In the genomic region with DNA sequence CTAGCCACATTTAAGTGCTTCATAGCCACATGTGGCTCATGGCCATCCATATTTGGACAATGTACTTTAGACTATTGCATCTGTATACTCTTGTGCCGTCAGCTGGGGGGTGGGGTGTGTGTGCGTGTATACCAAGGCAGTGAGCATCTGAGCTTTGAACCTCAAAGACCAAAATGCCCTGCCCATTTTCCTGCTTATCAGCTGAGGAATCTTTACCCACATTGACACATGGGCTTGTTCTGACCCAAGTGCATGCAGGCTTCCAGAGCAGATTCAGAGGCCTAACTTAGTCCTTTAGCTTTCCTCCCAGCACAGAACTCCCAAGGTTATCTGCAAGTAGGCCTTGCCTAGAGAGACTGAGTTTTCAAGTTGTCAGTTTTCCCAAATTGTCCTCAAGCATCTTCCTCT, we compare ENCODE assay signal across 1 cellular context.
A peak's percentile ranks its signal among the peaks of the same experiment; 100 is the strongest.
TF ChIP-seq lines count a peak whose summit lies in the region.

No MANE protein-coding gene starts in this region.

TF ChIP-seq in HepG2, 621 proteins besides CTCF, POLR2A, EP300 and RAD21 (continued from another document and continues in another):
- TF ChIP-seq ARID4A (CRISPR knock-in tag; IDR thresholded peaks at IDR 0.05; ENCODE audit: borderline replicate concordance) (peak; percentile 80; the same call in 1 of the 2 replicates), AFF4 (CRISPR knock-in tag; IDR thresholded peaks at IDR 0.05) (no peak), ZNF317 (CRISPR knock-in tag; IDR thresholded peaks at IDR 0.05) (no peak), ZNF136 (CRISPR knock-in tag; IDR thresholded peaks at IDR 0.05; ENCODE audit: low read depth) (0 out of 2 replicates have a peak, but pooled peaks have one; percentile 60), GATAD1 (CRISPR knock-in tag; IDR thresholded peaks at IDR 0.05) (peak; percentile 74), SNAPC2 (CRISPR knock-in tag; IDR thresholded peaks at IDR 0.05) (no peak), PPARG (CRISPR knock-in tag; conservative IDR thresholded peaks at IDR 0.05) (peak; percentile 28; the same call in 1 of the 2 replicates), IKZF4 (CRISPR knock-in tag; IDR thresholded peaks at IDR 0.05; ENCODE audit: borderline replicate concordance, low read depth, not compliant biosample characterization) (no peak), CENPX (CRISPR knock-in tag; IDR thresholded peaks at IDR 0.05) (no peak), ZBTB20 (CRISPR knock-in tag; IDR thresholded peaks at IDR 0.05; ENCODE audit: borderline replicate concordance, low read depth) (peak; percentile 86; the same call in 1 of the 2 replicates), HOXD1 (CRISPR knock-in tag; IDR thresholded peaks at IDR 0.05) (no peak), ARNT2 (CRISPR knock-in tag; IDR thresholded peaks at IDR 0.05; ENCODE audit: low read depth) (no peak), ZKSCAN1 (IDR thresholded peaks at IDR 0.05; ENCODE audit: low read length) (no peak), ATM (IDR thresholded peaks at IDR 0.05; ENCODE audit: borderline replicate concordance) (no peak), ZSCAN9 (CRISPR knock-in tag; IDR thresholded peaks at IDR 0.05; ENCODE audit: borderline replicate concordance) (peak; percentile 84), ZNF558 (CRISPR knock-in tag; IDR thresholded peaks at IDR 0.05; ENCODE audit: borderline replicate concordance) (no peak), ZNF775 (CRISPR knock-in tag; IDR thresholded peaks at IDR 0.05; ENCODE audit: borderline replicate concordance) (no peak), NBN (conservative IDR thresholded peaks at IDR 0.05) (no peak), SP5 (CRISPR knock-in tag; IDR thresholded peaks at IDR 0.05; ENCODE audit: borderline replicate concordance, low read depth) (peak; percentile 100), ZNF484 (CRISPR knock-in tag; IDR thresholded peaks at IDR 0.05; ENCODE audit: borderline replicate concordance, low read depth) (no peak), ZBTB42 (CRISPR knock-in tag; IDR thresholded peaks at IDR 0.05) (0 out of 2 replicates have a peak, but pooled peaks have one; percentile 76), ZNF30 (CRISPR knock-in tag; IDR thresholded peaks at IDR 0.05) (no peak), ZNF331 (CRISPR knock-in tag; IDR thresholded peaks at IDR 0.05) (peak; percentile 93), ZNF263 (CRISPR knock-in tag; IDR thresholded peaks at IDR 0.05) (no peak), ZNF160 (CRISPR knock-in tag; IDR thresholded peaks at IDR 0.05) (no peak)
- TF ChIP-seq, protein P1, sequence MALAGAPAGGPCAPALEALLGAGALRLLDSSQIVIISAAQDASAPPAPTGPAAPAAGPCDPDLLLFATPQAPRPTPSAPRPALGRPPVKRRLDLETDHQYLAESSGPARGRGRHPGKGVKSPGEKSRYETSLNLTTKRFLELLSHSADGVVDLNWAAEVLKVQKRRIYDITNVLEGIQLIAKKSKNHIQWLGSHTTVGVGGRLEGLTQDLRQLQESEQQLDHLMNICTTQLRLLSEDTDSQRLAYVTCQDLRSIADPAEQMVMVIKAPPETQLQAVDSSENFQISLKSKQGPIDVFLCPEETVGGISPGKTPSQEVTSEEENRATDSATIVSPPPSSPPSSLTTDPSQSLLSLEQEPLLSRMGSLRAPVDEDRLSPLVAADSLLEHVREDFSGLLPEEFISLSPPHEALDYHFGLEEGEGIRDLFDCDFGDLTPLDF (CRISPR knock-in tag; IDR thresholded peaks at IDR 0.05): no peak; the same call in 1 of the 2 replicates
- TF ChIP-seq, protein P2, sequence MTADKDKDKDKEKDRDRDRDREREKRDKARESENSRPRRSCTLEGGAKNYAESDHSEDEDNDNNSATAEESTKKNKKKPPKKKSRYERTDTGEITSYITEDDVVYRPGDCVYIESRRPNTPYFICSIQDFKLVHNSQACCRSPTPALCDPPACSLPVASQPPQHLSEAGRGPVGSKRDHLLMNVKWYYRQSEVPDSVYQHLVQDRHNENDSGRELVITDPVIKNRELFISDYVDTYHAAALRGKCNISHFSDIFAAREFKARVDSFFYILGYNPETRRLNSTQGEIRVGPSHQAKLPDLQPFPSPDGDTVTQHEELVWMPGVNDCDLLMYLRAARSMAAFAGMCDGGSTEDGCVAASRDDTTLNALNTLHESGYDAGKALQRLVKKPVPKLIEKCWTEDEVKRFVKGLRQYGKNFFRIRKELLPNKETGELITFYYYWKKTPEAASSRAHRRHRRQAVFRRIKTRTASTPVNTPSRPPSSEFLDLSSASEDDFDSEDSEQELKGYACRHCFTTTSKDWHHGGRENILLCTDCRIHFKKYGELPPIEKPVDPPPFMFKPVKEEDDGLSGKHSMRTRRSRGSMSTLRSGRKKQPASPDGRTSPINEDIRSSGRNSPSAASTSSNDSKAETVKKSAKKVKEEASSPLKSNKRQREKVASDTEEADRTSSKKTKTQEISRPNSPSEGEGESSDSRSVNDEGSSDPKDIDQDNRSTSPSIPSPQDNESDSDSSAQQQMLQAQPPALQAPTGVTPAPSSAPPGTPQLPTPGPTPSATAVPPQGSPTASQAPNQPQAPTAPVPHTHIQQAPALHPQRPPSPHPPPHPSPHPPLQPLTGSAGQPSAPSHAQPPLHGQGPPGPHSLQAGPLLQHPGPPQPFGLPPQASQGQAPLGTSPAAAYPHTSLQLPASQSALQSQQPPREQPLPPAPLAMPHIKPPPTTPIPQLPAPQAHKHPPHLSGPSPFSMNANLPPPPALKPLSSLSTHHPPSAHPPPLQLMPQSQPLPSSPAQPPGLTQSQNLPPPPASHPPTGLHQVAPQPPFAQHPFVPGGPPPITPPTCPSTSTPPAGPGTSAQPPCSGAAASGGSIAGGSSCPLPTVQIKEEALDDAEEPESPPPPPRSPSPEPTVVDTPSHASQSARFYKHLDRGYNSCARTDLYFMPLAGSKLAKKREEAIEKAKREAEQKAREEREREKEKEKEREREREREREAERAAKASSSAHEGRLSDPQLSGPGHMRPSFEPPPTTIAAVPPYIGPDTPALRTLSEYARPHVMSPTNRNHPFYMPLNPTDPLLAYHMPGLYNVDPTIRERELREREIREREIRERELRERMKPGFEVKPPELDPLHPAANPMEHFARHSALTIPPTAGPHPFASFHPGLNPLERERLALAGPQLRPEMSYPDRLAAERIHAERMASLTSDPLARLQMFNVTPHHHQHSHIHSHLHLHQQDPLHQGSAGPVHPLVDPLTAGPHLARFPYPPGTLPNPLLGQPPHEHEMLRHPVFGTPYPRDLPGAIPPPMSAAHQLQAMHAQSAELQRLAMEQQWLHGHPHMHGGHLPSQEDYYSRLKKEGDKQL (CRISPR knock-in tag; IDR thresholded peaks at IDR 0.05; ENCODE audit: low read depth): 0 out of 2 replicates have a peak, but pooled peaks have one; percentile 39
- TF ChIP-seq, protein P3, sequence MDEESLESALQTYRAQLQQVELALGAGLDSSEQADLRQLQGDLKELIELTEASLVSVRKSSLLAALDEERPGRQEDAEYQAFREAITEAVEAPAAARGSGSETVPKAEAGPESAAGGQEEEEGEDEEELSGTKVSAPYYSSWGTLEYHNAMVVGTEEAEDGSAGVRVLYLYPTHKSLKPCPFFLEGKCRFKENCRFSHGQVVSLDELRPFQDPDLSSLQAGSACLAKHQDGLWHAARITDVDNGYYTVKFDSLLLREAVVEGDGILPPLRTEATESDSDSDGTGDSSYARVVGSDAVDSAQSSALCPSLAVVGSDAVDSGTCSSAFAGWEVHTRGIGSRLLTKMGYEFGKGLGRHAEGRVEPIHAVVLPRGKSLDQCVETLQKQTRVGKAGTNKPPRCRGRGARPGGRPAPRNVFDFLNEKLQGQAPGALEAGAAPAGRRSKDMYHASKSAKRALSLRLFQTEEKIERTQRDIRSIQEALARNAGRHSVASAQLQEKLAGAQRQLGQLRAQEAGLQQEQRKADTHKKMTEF (CRISPR knock-in tag; IDR thresholded peaks at IDR 0.05): peak; percentile 90; the same call in 1 of the 2 replicates
- TF ChIP-seq, protein P4, sequence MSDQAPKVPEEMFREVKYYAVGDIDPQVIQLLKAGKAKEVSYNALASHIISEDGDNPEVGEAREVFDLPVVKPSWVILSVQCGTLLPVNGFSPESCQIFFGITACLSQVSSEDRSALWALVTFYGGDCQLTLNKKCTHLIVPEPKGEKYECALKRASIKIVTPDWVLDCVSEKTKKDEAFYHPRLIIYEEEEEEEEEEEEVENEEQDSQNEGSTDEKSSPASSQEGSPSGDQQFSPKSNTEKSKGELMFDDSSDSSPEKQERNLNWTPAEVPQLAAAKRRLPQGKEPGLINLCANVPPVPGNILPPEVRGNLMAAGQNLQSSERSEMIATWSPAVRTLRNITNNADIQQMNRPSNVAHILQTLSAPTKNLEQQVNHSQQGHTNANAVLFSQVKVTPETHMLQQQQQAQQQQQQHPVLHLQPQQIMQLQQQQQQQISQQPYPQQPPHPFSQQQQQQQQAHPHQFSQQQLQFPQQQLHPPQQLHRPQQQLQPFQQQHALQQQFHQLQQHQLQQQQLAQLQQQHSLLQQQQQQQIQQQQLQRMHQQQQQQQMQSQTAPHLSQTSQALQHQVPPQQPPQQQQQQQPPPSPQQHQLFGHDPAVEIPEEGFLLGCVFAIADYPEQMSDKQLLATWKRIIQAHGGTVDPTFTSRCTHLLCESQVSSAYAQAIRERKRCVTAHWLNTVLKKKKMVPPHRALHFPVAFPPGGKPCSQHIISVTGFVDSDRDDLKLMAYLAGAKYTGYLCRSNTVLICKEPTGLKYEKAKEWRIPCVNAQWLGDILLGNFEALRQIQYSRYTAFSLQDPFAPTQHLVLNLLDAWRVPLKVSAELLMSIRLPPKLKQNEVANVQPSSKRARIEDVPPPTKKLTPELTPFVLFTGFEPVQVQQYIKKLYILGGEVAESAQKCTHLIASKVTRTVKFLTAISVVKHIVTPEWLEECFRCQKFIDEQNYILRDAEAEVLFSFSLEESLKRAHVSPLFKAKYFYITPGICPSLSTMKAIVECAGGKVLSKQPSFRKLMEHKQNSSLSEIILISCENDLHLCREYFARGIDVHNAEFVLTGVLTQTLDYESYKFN (CRISPR knock-in tag; conservative IDR thresholded peaks at IDR 0.05): peak; percentile 99
- TF ChIP-seq, protein P5, sequence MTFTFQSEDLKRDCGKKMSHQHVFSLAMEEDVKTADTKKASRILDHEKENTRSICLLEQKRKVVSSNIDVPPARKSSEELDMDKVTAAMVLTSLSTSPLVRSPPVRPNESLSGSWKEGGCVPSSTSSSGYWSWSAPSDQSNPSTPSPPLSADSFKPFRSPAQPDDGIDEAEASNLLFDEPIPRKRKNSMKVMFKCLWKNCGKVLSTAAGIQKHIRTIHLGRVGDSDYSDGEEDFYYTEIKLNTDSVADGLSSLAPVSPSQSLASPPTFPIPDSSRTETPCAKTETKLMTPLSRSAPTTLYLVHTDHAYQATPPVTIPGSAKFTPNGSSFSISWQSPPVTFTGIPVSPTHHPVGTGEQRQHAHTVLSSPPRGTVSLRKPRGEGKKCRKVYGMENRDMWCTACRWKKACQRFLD (CRISPR knock-in tag; IDR thresholded peaks at IDR 0.05; ENCODE audit: borderline replicate concordance): no peak
